8 cellular contexts compared by ENCODE assay signal in genomic region chr11:12160680-12161079, GRCh38. TPM values are rescaled to one million over a fixed set of nuclear protein-coding genes. Genes with fewer than 3 reads are reported as not detected.
DNase-seq lines count a peak whose midpoint lies in the region; ATAC-seq and TF ChIP-seq lines count a peak whose summit lies in the region.

No MANE protein-coding gene starts in this region.

- no peaks in the 10 kb centered on the region for H3K27me3 Mint-ChIP-seq in dendritic cell treated with granulocyte-macrophage colony-stimulating factor and Interleukin-4, amounts not matched to agents 40 ng/mL and 50 ng/mL, for 4 days
- peaks cover 0 to 3% of the 10 kb centered on the region in 2 donors for H3K27me3 Mint-ChIP-seq in natural killer cell (ENCODE audit: low read depth in 2 of 2)

- peaks cover 67% of the 10 kb centered on the region for H3K4me1 Mint-ChIP-seq in dendritic cell treated with granulocyte-macrophage colony-stimulating factor and Interleukin-4, amounts not matched to agents 40 ng/mL and 50 ng/mL, for 4 days (ENCODE audit: low read depth)
- H3K4me1 Mint-ChIP-seq in natural killer cell: peaks cover 19 to 41% of the 10 kb centered on the region in 2 donors

- peak overlapping the region; percentile 90 for H3K27ac Mint-ChIP-seq in dendritic cell treated with granulocyte-macrophage colony-stimulating factor and Interleukin-4, amounts not matched to agents 40 ng/mL and 50 ng/mL, for 4 days
- peak overlapping the region; percentile 5 to 66 for H3K27ac Mint-ChIP-seq in natural killer cell

- H3K4me3 Mint-ChIP-seq in dendritic cell treated with granulocyte-macrophage colony-stimulating factor and Interleukin-4, amounts not matched to agents 40 ng/mL and 50 ng/mL, for 4 days: peak overlapping the region; percentile 37
- no peak overlapping the region for H3K4me3 Mint-ChIP-seq in natural killer cell

- no peaks in the 10 kb centered on the region for H3K27me3 ChIP-seq in AG04450 (ENCODE audit: control insufficient read depth, insufficient read depth, low read length)

- H3K4me3 ChIP-seq in AG04450 (ENCODE audit: low read depth, low read length): no peak overlapping the region

- no peak for DNase-seq in AG04450 (ENCODE audit: low read depth, low spot score)
- peak; percentile 82 for DNase-seq in NCI-H1436 (lab: John Stamatoyannopoulos, UW)
- DNase-seq in natural killer cell: no peak
- no peak for DNase-seq in NCI-H1694 treated with DMSO at 0.1 percent for 48 hours (lab: John Stamatoyannopoulos, UW)
- no peak for DNase-seq in NK-92 (lab: John Stamatoyannopoulos, UW; ENCODE audit: unreplicated experiment)

- H3K9me3 ChIP-seq in AG04450 (ENCODE audit: control insufficient read depth, insufficient read depth, low read length): no peaks in the 10 kb centered on the region

- TF ChIP-seq CTCF in AG04450 (IDR thresholded peaks at IDR 0.05; ENCODE audit: low read depth, low read length): no peak
- no peak for TF ChIP-seq CTCF in natural killer cell (IDR thresholded peaks at IDR 0.05)

- peak overlapping the region; percentile 80 for H3K27ac ChIP-seq in AG04450 (ENCODE audit: low read depth, low read length)

- no peaks in the 10 kb centered on the region for H3K9me3 Mint-ChIP-seq in dendritic cell treated with granulocyte-macrophage colony-stimulating factor and Interleukin-4, amounts not matched to agents 40 ng/mL and 50 ng/mL, for 4 days
- no peaks in the 10 kb centered on the region for H3K9me3 Mint-ChIP-seq in natural killer cell

- peaks cover 39% of the 10 kb centered on the region for H3K36me3 Mint-ChIP-seq in dendritic cell treated with granulocyte-macrophage colony-stimulating factor and Interleukin-4, amounts not matched to agents 40 ng/mL and 50 ng/mL, for 4 days (ENCODE audit: low read depth)
- no peaks in the 10 kb centered on the region for H3K36me3 Mint-ChIP-seq in natural killer cell

- CTCF ChIA-PET in AG04450 (lab: Charles Lee): interaction anchor here (0.6 to 1.3 kb wide), 5 partner anchors 12 to 129 kb away, joined by 3 to 5 read pairs (median 3); no protein-coding TSS in a partner anchor

- intact Hi-C loops in dendritic cell treated with granulocyte-macrophage colony-stimulating factor and Interleukin-4, amounts not matched to agents 40 ng/mL and 50 ng/mL, for 4 days (cut with micrococcal nuclease): no loop called here
- intact Hi-C loops in natural killer cell (cut with micrococcal nuclease): no loop called here

- POLR2A ChIA-PET in AG04450 (lab: Yijun Ruan, JAX): interaction anchor here (0.6 kb wide), 1 partner anchor 54 kb away, joined by 3 read pairs; no protein-coding TSS in a partner anchor

- no peak for ATAC-seq in natural killer cell
- no peak for ATAC-seq in HG02852 (IDR thresholded peaks at IDR 0.05; ENCODE audit: unreplicated experiment)
- no peak for ATAC-seq in HG02870 (IDR thresholded peaks at IDR 0.05; ENCODE audit: unreplicated experiment)

RNA-seq across cellular contexts. Expression of gene MICAL2, which starts 50.3 kb away (rescaled TPM):
- polyA plus RNA-seq in AG04450 (2011; rRNA removed): 171 and 222 TPM in 2 replicates
- polyA minus RNA-seq in AG04450 (2011; rRNA and poly(A)+ RNA removed): 389 and 460 TPM in 2 replicates
- total RNA-seq in natural killer cell: 10 to 100 TPM; 54.6 to 68.6 (median 57.4) TPM
